In the genomic region with DNA sequence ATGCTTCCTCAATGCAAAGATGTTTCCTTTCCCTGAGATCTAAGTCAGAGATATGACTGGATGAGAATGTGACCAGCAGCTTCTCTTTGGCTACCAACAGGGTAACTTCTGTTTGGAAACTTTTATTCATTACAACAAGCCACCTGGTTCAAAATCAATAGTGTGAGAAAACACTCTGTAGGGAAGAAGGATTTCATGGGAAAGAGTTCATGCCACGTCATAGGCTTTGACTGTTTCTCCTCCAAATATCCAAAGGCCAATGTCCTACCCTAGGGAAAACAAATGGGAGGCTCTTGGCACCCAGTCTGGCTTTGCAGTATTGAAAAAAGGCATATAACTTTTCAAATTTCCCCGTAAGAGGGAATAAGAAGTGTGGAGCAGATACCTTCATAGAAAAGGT, we compare ENCODE assay signal across 11 cellular contexts.
"Had no signal": no experiment of that assay in that cellular context is flagged by ENCODE, and none has a peak within 500 bp of the region (broad histone marks: within the 10 kb centered on the region; RNA-seq: fewer than 3 reads in every experiment).

No MANE protein-coding gene starts in this region.

- H3K4me3 ChIP-seq: GM23248, GM23338, HAP-1 had no signal

- H2AFZ ChIP-seq: GM23248, GM23338 had no signal

- H3K4me2 ChIP-seq: GM23338 had no signal

- ATAC-seq: GM23338, HCT116 had no signal

- H3K9me3 ChIP-seq: HAP-1 had no signal

- H3K27ac ChIP-seq: GM23248 had no signal

- H3K9ac ChIP-seq: GM23248 had no signal

- DNase-seq: GM23248, GOT3, H7, H9, HCEC 1CT, HFFc6 had no signal

- H3K36me3 ChIP-seq: HAP-1 had no signal

- FAIRE-seq: H1, H54 had no signal

- H3K4me1 ChIP-seq: HAP-1 had no signal
